ENCODE assay signal across 8 cellular contexts in the genomic region with DNA sequence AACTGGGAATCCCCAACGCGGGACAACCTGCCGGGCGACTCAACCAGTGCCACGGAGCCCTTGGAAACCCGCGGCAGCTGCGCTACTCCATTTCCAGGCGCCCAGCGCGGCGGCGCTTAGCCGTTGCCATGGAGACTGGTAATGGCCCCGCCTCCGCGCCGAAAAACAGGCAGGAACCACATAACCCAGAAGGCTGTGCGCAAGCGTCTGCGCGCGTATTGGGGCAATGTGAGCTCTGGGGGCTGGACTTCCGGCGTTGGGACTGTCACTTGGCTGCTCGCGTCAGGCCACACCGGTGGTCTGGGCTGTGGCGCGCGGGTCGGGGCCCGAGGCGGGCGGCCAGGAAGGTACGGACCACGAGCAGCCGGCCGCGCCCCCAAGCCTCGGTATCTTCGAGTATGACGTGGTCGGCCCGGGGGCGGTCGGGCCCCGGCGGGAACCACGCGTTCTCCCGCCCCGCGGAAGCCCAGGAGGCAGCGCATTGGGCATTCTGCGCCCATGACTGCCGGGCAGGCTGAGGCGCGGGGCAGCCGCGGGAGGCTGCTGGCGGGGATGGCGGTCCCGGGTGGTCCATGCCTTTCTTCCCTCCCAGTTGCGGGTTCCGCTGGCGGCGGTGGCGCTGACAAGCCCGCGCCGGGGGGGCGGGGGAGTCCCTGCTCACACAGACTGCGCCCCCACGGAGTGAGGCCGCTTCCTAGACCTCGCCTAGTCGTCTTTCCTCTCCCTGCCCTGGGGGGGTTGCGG. TPM values are rescaled to one million over a fixed set of nuclear protein-coding genes. Genes with fewer than 3 reads are reported as not detected.
DNase-seq lines count a peak whose midpoint lies in the region; ATAC-seq, FAIRE-seq and TF ChIP-seq lines count a peak whose summit lies in the region.

ZNF324B (plus strand) TSS at position 265 of the 744 bp plus-strand sequence. CDS start 2,080 bp downstream, outside the sequence.

- ATAC-seq in HG02973 (IDR thresholded peaks at IDR 0.05; ENCODE audit: unreplicated experiment) = peak; percentile 91
- ATAC-seq in aorta (ENCODE audit: low FRiP score) = peak; percentile 98

- H4K20me1 ChIP-seq in hepatocyte (ENCODE audit: insufficient read depth, poor library complexity, severe bottlenecking) = no peaks in the 10 kb centered on the region

- H3K9me2 ChIP-seq in hepatocyte (replicated peaks; ENCODE audit: insufficient read depth) = no peaks in the 10 kb centered on the region

- intact Hi-C loops in T-helper 2 cell treated with Interferon-gamma antibody and Interleukin-4, amounts not matched to agents 100 ng/mL and 5 ng/mL, for 36 hours (cut with micrococcal nuclease) = loop anchor here (1.0 kb wide), 7 partner anchors 11 to 146 kb away; partner anchors contain the start of genes ERVK3-1, ZBTB45, ZNF132 and ZNF446
- intact Hi-C loops in ascending aorta (cut with DNase I) (loop anchor here (1.0 to 2.0 kb wide), 4 partner anchors 11 to 65 kb away; partner anchors contain the start of genes RPS5 and ZNF132), aorta (cut with DNase I) (loop anchor here in 1 of 2 donors (1.0 kb wide), 1 partner anchor 11 kb away; the partner anchor contains the start of gene ZNF132)

- WGBS in hepatocyte (ENCODE audit: low lambda C conversion rate, missing lambda C conversion rate) = under 1% methylated on average over 70 of the region's 79 CpGs
- WGBS in aorta, 2 donors = 0% methylated on average over 45 to 79 of the region's 79 CpGs

- H3K4me1 ChIP-seq in ascending aorta (no peaks in the 10 kb centered on the region), hepatocyte (ENCODE audit: insufficient read depth) (no peaks in the 10 kb centered on the region), rectal smooth muscle tissue (ENCODE audit: control insufficient read depth, insufficient read depth, low read length) (peaks cover 3% of the 10 kb centered on the region), aorta (ENCODE audit: control insufficient read depth in 1 of 2, insufficient read depth in 2 of 2, low read length in 2 of 2) (no peaks in the 10 kb centered on the region)

- peak within 1 kb of the TSS; percentile 87 for H3K4me2 ChIP-seq in hepatocyte

- peak; percentile 98 for DNase-seq in GM18507 (ENCODE audit: extremely low spot score, insufficient read length, low read depth)
- DNase-seq in NCI-H1930 (lab: John Stamatoyannopoulos, UW) = peak; percentile 97 to 99
- DNase-seq in ascending aorta (ENCODE audit: low spot score in 2 of 2) = peak; percentile 89 to 98
- peak; percentile 97 for DNase-seq in hepatocyte (ENCODE audit: low spot score)
- peak; percentile 98 to 99 for DNase-seq in aorta

- H3K27ac ChIP-seq in ascending aorta (peak within 1 kb of the TSS; percentile 35 to 54), hepatocyte (no peak within 1 kb of the TSS), rectal smooth muscle tissue (ENCODE audit: low read depth, low read length) (peak within 1 kb of the TSS; percentile 54), aorta (ENCODE audit: low read depth in 1 of 2, low read length in 2 of 2) (peak within 1 kb of the TSS in 1 of 2 donors; percentile 2)

- H3K27me3 ChIP-seq in ascending aorta (no peaks in the 10 kb centered on the region), hepatocyte (no peaks in the 10 kb centered on the region), rectal smooth muscle tissue (ENCODE audit: control insufficient read depth, insufficient read depth, low read length) (no peaks in the 10 kb centered on the region), aorta (ENCODE audit: control insufficient read depth in 1 of 2, insufficient read depth in 2 of 2, low read length in 1 of 2) (no peaks in the 10 kb centered on the region)

- peak within 1 kb of the TSS; percentile 81 for H2AFZ ChIP-seq in hepatocyte

- H3K36me3 ChIP-seq in ascending aorta (peaks cover 10 to 26% of the 10 kb centered on the region in 2 donors), hepatocyte (replicated peaks; ENCODE audit: insufficient read depth, low read depth) (no peaks in the 10 kb centered on the region), rectal smooth muscle tissue (ENCODE audit: control insufficient read depth, insufficient read depth, low read length) (peaks cover 11% of the 10 kb centered on the region), aorta (ENCODE audit: control insufficient read depth in 1 of 2, insufficient read depth in 2 of 2, low read length in 1 of 2) (peaks cover 0 to 3% of the 10 kb centered on the region in 2 donors)

- no peak within 1 kb of the TSS for H3K9ac ChIP-seq in rectal smooth muscle tissue (ENCODE audit: low read length)

- no peaks in the 10 kb centered on the region for H3K79me2 ChIP-seq in hepatocyte

- H3K9me3 ChIP-seq in ascending aorta (no peaks in the 10 kb centered on the region), hepatocyte (ENCODE audit: low read depth) (no peaks in the 10 kb centered on the region), aorta (ENCODE audit: control insufficient read depth, low read length) (no peaks in the 10 kb centered on the region)

- FAIRE-seq in GM18507 (lab: Jason Lieb, UNC) = peak; percentile 96

- H3K4me3 ChIP-seq in ascending aorta (peak within 1 kb of the TSS; percentile 68 to 82), hepatocyte (peak within 1 kb of the TSS; percentile 57), rectal smooth muscle tissue (ENCODE audit: low read length) (peak within 1 kb of the TSS; percentile 77), aorta (ENCODE audit: low read length in 2 of 2) (peak within 1 kb of the TSS; percentile 63 to 66)

- no peak for TF ChIP-seq CTCF in ascending aorta (IDR thresholded peaks at IDR 0.05)
- TF ChIP-seq CTCF in hepatocyte (IDR thresholded peaks at IDR 0.05; ENCODE audit: poor library complexity) = no peak

RNA-seq across cellular contexts. Expression of gene ZNF324B, which starts in this region (rescaled TPM):
- total RNA-seq in T-helper 2 cell treated with Interferon-gamma antibody and Interleukin-4, amounts not matched to agents 100 ng/mL and 5 ng/mL, for 36 hours = 11.5 and 11.8 TPM in 2 replicates
- 2.2 TPM for total RNA-seq in ascending aorta
- 5.8 and 7.0 TPM in 2 replicates for total RNA-seq in hepatocyte
- polyA plus RNA-seq in hepatocyte = 1.9 and 2.4 TPM in 2 replicates
- total RNA-seq in aorta = 1 to 10 TPM; 4.6 to 5.7 TPM
- polyA plus RNA-seq in aorta = 1 to 10 TPM; 1.5 to 2.3 TPM
